1 cellular context compared by ENCODE assay signal in genomic region chr15:41283653-41284424, GRCh38.
TF ChIP-seq lines count a peak whose summit lies in the region.

No MANE protein-coding gene starts in this region.

TF ChIP-seq in HepG2, 621 proteins besides CTCF, POLR2A, EP300 and RAD21 (continues in another document):
- TF ChIP-seq BCL3 (CRISPR knock-in tag; IDR thresholded peaks at IDR 0.05) (0 out of 2 replicates have a peak, but pooled peaks have one; percentile 31), TSC22D2 (CRISPR knock-in tag; IDR thresholded peaks at IDR 0.05; ENCODE audit: borderline replicate concordance) (0 out of 2 replicates have a peak, but pooled peaks have one; percentile 21), ZNF605 (CRISPR knock-in tag; IDR thresholded peaks at IDR 0.05) (no peak; the same call in 1 of the 2 replicates), AKNA (CRISPR knock-in tag; IDR thresholded peaks at IDR 0.05; ENCODE audit: borderline replicate concordance) (no peak), ZNF644 (CRISPR knock-in tag; IDR thresholded peaks at IDR 0.05; ENCODE audit: low read depth) (no peak), ZNF678 (CRISPR knock-in tag; IDR thresholded peaks at IDR 0.05) (0 out of 2 replicates have a peak, but pooled peaks have one; percentile 36), HMGA1 (CRISPR knock-in tag; conservative IDR thresholded peaks at IDR 0.05) (no peak), ZNF781 (CRISPR knock-in tag; IDR thresholded peaks at IDR 0.05; ENCODE audit: borderline replicate concordance, not compliant biosample characterization) (no peak), MXD1 (CRISPR knock-in tag; IDR thresholded peaks at IDR 0.05) (peak; percentile 88), ZBTB44 (CRISPR knock-in tag; IDR thresholded peaks at IDR 0.05) (0 out of 2 replicates have a peak, but pooled peaks have one; percentile 21), ZSCAN12 (CRISPR knock-in tag; IDR thresholded peaks at IDR 0.05) (no peak), HMGXB4 (CRISPR knock-in tag; IDR thresholded peaks at IDR 0.05; ENCODE audit: borderline replicate concordance in 1 of 2, low read depth in 1 of 2) (peak; percentile 80 to 92), POGZ (CRISPR knock-in tag; IDR thresholded peaks at IDR 0.05) (peak; percentile 69; the same call in 1 of the 2 replicates), ZNF333 (CRISPR knock-in tag; IDR thresholded peaks at IDR 0.05; ENCODE audit: borderline replicate concordance) (peak; percentile 84; the same call in 1 of the 2 replicates), CENPBD1 (CRISPR knock-in tag; IDR thresholded peaks at IDR 0.05; ENCODE audit: borderline replicate concordance, low read depth) (no peak), ATF1 (CRISPR knock-in tag; IDR thresholded peaks at IDR 0.05) (peak; percentile 90), PRDM10 (CRISPR knock-in tag; IDR thresholded peaks at IDR 0.05; ENCODE audit: low read depth) (0 out of 2 replicates have a peak, but pooled peaks have one; percentile 54), CBFB (CRISPR knock-in tag; IDR thresholded peaks at IDR 0.05) (peak; percentile 76; the same call in 1 of the 2 replicates), NCOA2 (CRISPR knock-in tag; IDR thresholded peaks at IDR 0.05) (no peak), TOE1 (CRISPR knock-in tag; IDR thresholded peaks at IDR 0.05) (no peak), SNAI1 (CRISPR knock-in tag; IDR thresholded peaks at IDR 0.05; ENCODE audit: borderline replicate concordance) (peak; percentile 60; the same call in 1 of the 2 replicates), ZBTB25 (CRISPR knock-in tag; IDR thresholded peaks at IDR 0.05) (no peak), ESRRA (CRISPR knock-in tag; IDR thresholded peaks at IDR 0.05; ENCODE audit: low read depth) (0 out of 2 replicates have a peak, but pooled peaks have one; percentile 57), ZNF883 (CRISPR knock-in tag; IDR thresholded peaks at IDR 0.05; ENCODE audit: not compliant biosample characterization) (peak; percentile 81), KIAA2018 (CRISPR knock-in tag; IDR thresholded peaks at IDR 0.05; ENCODE audit: borderline replicate concordance) (no peak)
